1 cellular context compared by ENCODE assay signal in genomic region chr10:11553773-11554381, GRCh38.
TF ChIP-seq lines count a peak whose summit lies in the region.

No MANE protein-coding gene starts in this region.

TF ChIP-seq in GM12878, 131 proteins besides CTCF, POLR2A, EP300 and RAD21 (continued from another document and continues in another):
- TF ChIP-seq ZNF592 (IDR thresholded peaks at IDR 0.05) (no peak), HCFC1 (IDR thresholded peaks at IDR 0.05; ENCODE audit: low read length) (no peak), TAF1 (IDR thresholded peaks at IDR 0.05; ENCODE audit: borderline replicate concordance, low read depth, low read length) (no peak), MXI1 (IDR thresholded peaks at IDR 0.05; ENCODE audit: low read depth, low read length) (no peak), ZNF24 (IDR thresholded peaks at IDR 0.05) (peak; percentile 93), NR2C1 (IDR thresholded peaks at IDR 0.05) (no peak), DPF2 (IDR thresholded peaks at IDR 0.05) (no peak), TARDBP (IDR thresholded peaks at IDR 0.05; ENCODE audit: borderline replicate concordance) (no peak), RELB (IDR thresholded peaks at IDR 0.05; ENCODE audit: low read depth) (peak; percentile 28; the same call in 1 of the 2 replicates), EGR1 (IDR thresholded peaks at IDR 0.05; ENCODE audit: borderline replicate concordance in 1 of 2, low read depth in 2 of 2, low read length in 2 of 2) (no peak), JUNB (IDR thresholded peaks at IDR 0.05) (peak; percentile 27; the same call in 1 of the 2 replicates), RUNX3 (IDR thresholded peaks at IDR 0.05; ENCODE audit: low read length) (peak; percentile 60), PML (IDR thresholded peaks at IDR 0.05; ENCODE audit: low read length) (no peak), TBL1XR1 (IDR thresholded peaks at IDR 0.05; ENCODE audit: low read depth, low read length) (0 out of 2 replicates have a peak, but pooled peaks have one; percentile 32), MAX (IDR thresholded peaks at IDR 0.05; ENCODE audit: low read depth, low read length) (no peak), GATAD2B (conservative IDR thresholded peaks at IDR 0.05; ENCODE audit: low read depth) (no peak), BCL3 (IDR thresholded peaks at IDR 0.05; ENCODE audit: borderline replicate concordance, insufficient read depth, low read depth, low read length, poor library complexity, severe bottlenecking) (no peak), FOXK2 (IDR thresholded peaks at IDR 0.05) (no peak), CHD2 (IDR thresholded peaks at IDR 0.05; ENCODE audit: borderline replicate concordance, low read depth, low read length) (no peak), STAT1 (conservative IDR thresholded peaks at IDR 0.05) (no peak), ZBTB40 (IDR thresholded peaks at IDR 0.05; ENCODE audit: borderline replicate concordance) (no peak), BCL11A (IDR thresholded peaks at IDR 0.05; ENCODE audit: low read depth, low read length) (no peak), PKNOX1 (IDR thresholded peaks at IDR 0.05) (no peak), KDM1A (IDR thresholded peaks at IDR 0.05; ENCODE audit: borderline replicate concordance) (no peak), BMI1 (IDR thresholded peaks at IDR 0.05; ENCODE audit: borderline replicate concordance) (no peak), BRCA1 (IDR thresholded peaks at IDR 0.05; ENCODE audit: low read depth, low read length) (no peak), CHD1 (IDR thresholded peaks at IDR 0.05; ENCODE audit: low read depth, low read length) (no peak), PAX8 (IDR thresholded peaks at IDR 0.05) (no peak), NR2C2 (IDR thresholded peaks at IDR 0.05; ENCODE audit: borderline replicate concordance, control insufficient read depth, insufficient read length, low read depth) (no peak), CUX1 (IDR thresholded peaks at IDR 0.05; ENCODE audit: insufficient replicate concordance, low read depth, low read length) (no peak), IRF5 (IDR thresholded peaks at IDR 0.05; ENCODE audit: borderline replicate concordance) (no peak), IRF3 (IDR thresholded peaks at IDR 0.05) (no peak), IKZF2 (IDR thresholded peaks at IDR 0.05) (peak; percentile 61 to 74; a peak in 3 of 4 replicates), ZNF217 (IDR thresholded peaks at IDR 0.05) (peak; percentile 88), RBBP5 (conservative IDR thresholded peaks at IDR 0.05) (no peak), TCF12 (IDR thresholded peaks at IDR 0.05; ENCODE audit: low read depth, low read length) (no peak), SMAD1 (IDR thresholded peaks at IDR 0.05; ENCODE audit: low read depth, partially characterized antibody) (no peak), PBX3 (IDR thresholded peaks at IDR 0.05; ENCODE audit: insufficient replicate concordance, low read depth, low read length) (no peak), NFIC (IDR thresholded peaks at IDR 0.05; ENCODE audit: low read depth, low read length) (peak; percentile 53)
